Comparison of ENCODE assay signal across 18 cellular contexts in genomic region chr12:69343357-69343756, GRCh38. TPM values are rescaled to one million over a fixed set of nuclear protein-coding genes. Genes with fewer than 3 reads are reported as not detected.
"Had no signal": no experiment of that assay in that cellular context is flagged by ENCODE, and none has a peak within 500 bp of the region (broad histone marks: within the 10 kb centered on the region; RNA-seq: fewer than 3 reads in every experiment).

No MANE protein-coding gene starts in this region.

- H3K4me3 ChIP-seq: coronary artery, prostate gland, right atrium auricular region, tibial nerve, uterus had no signal

- DNase-seq: activated CD4-positive, alpha-beta T cell treated with anti-CD3 and anti-CD28 coated beads, Interleukin-2, amount 10 ng/mL, durations not matched to agents 7 days and 5 days; activated CD8-positive, alpha-beta memory T cell treated with anti-CD3 and anti-CD28 coated beads, Interleukin-2, amount 50 U/mL, for 4 hours; activated naive CD4-positive, alpha-beta T cell treated with anti-CD3 and anti-CD28 coated beads, Interleukin-2, amount 50 U/mL, for 16 hours; activated T-cell treated with anti-CD3 and anti-CD28 coated beads, Interleukin-2, amount 50 U/mL, for 4 hours; aorta; effector CD4-positive, alpha-beta T cell; kidney glomerular epithelial cell; left ventricle myocardium superior; stimulated activated CD4-positive, alpha-beta T cell treated with anti-CD3 and anti-CD28 coated beads, Interleukin-2, amount 100 ng/mL, for 24 hours; stimulated activated naive CD8-positive, alpha-beta T cell treated with anti-CD3 and anti-CD28 coated beads, Interleukin-15, Interleukin-2, amounts not matched to agents 100 U/mL and 50 U/mL, for 24 hours; T1000; uterus had no signal

- H3K27me3 ChIP-seq: right atrium auricular region, tibial nerve, uterus had no signal

- H3K27ac ChIP-seq: coronary artery, prostate gland, right atrium auricular region, tibial nerve, uterus had no signal

- H3K4me3 Mint-ChIP-seq: activated CD4-positive, alpha-beta T cell treated with anti-CD3 and anti-CD28 coated beads, Interleukin-2, amount 10 ng/mL, durations not matched to agents 7 days and 5 days; activated T-cell treated with anti-CD3 and anti-CD28 coated beads, Interleukin-2, amount 50 U/mL, for 4 hours; memory B cell had no signal

- H3K4me1 ChIP-seq: prostate gland, right atrium auricular region, uterus had no signal

- H3K36me3 ChIP-seq: prostate gland, right atrium auricular region, tibial nerve, uterus had no signal

- H3K9me3 ChIP-seq: prostate gland, right atrium auricular region, tibial nerve, uterus had no signal

- H3K27ac Mint-ChIP-seq: activated CD4-positive, alpha-beta T cell treated with anti-CD3 and anti-CD28 coated beads, Interleukin-2, amount 10 ng/mL, durations not matched to agents 7 days and 5 days; memory B cell had no signal

- H3K36me3 Mint-ChIP-seq: memory B cell had no signal

- H3K27me3 Mint-ChIP-seq: memory B cell had no signal

- ATAC-seq: activated CD4-positive, CD25-positive, alpha-beta regulatory T cell treated with anti-CD3 and anti-CD28 coated beads, Interleukin-2, amount 50 U/mL, for 24 hours; activated T-cell treated with anti-CD3 and anti-CD28 coated beads, Interleukin-2, amount 50 U/mL, for 4 hours; left ventricle myocardium superior; stimulated activated naive CD8-positive, alpha-beta T cell treated with anti-CD3 and anti-CD28 coated beads, Interleukin-15, Interleukin-2, amounts not matched to agents 100 U/mL and 50 U/mL, for 24 hours had no signal

- H3K9me3 Mint-ChIP-seq: activated CD4-positive, alpha-beta T cell treated with anti-CD3 and anti-CD28 coated beads, Interleukin-2, amount 10 ng/mL, durations not matched to agents 7 days and 5 days; activated T-cell treated with anti-CD3 and anti-CD28 coated beads, Interleukin-2, amount 50 U/mL, for 4 hours; memory B cell had no signal

RNA-seq across cellular contexts. Expression of gene LYZ, which starts 4.8 kb away (rescaled TPM):
- total RNA-seq: activated CD4-positive, alpha-beta T cell treated with anti-CD3 and anti-CD28 coated beads, Interleukin-2, amount 10 ng/mL, durations not matched to agents 7 days and 5 days had no signal
